Comparison of ENCODE assay signal across 20 cellular contexts in genomic region chr7:24779283-24779655, GRCh38. TPM values are rescaled to one million over a fixed set of nuclear protein-coding genes. Genes with fewer than 3 reads are reported as not detected.
A peak's percentile ranks its signal among the peaks of the same experiment; 100 is the strongest.
DNase-seq lines count a peak whose midpoint lies in the region; ATAC-seq and TF ChIP-seq lines count a peak whose summit lies in the region.
"Had no signal": no experiment of that assay in that cellular context is flagged by ENCODE, and none has a peak within 500 bp of the region (broad histone marks: within the 10 kb centered on the region; RNA-seq: fewer than 3 reads in every experiment).

No MANE protein-coding gene starts in this region.

- H3K27me3 Mint-ChIP-seq in MCF 10A (ENCODE audit: insufficient read depth, unreplicated experiment): no peaks in the 10 kb centered on the region
- no peaks in the 10 kb centered on the region for H3K27me3 Mint-ChIP-seq in stimulated activated naive B cell treated with anti-CD40 and anti-IgM and Interleukin-4, amounts not matched to agents 10 μg/mL and 1 μg/mL and 100 μg/mL, for 72 hours
- H3K27me3 Mint-ChIP-seq: CD4-positive, CD25-positive, alpha-beta regulatory T cell; naive B cell; T-cell had no signal

- H3K4me3 ChIP-seq in breast epithelium (no peak overlapping the region), fibroblast of lung (replicated peaks in 1 of 4; ENCODE audit: control extremely low read depth in 1 of 4, insufficient read depth in 1 of 4, low read depth in 3 of 4, low read length in 4 of 4) (no peak overlapping the region)
- H3K4me3 ChIP-seq: ascending aorta, pancreas, sigmoid colon had no signal

- H4K20me1 ChIP-seq in fibroblast of lung (ENCODE audit: control insufficient read depth, extremely low read depth, insufficient read depth, low read length): no peaks in the 10 kb centered on the region

- CTCF ChIA-PET in MCF 10A (lab: Yijun Ruan, JAX): interaction anchor here (0.6 to 1.2 kb wide), 5 partner anchors 23 to 319 kb away, joined by 3 to 6 read pairs (median 4); no protein-coding TSS in a partner anchor

- intact Hi-C loops in MCF 10A (cut with micrococcal nuclease) (loop anchor here (10.0 kb wide), 1 partner anchor 204 kb away; the partner anchor contains the start of gene PALS2), breast epithelium (cut with DNase I; ENCODE audit: low total_unique reads) (no loop called here)

- TSS peak; percentile 91 for BruUV-seq in MCF 10A (replicated peaks; lab: Mats Ljungman, UMichigan)

- TF ChIP-seq CTCF in MCF 10A (IDR thresholded peaks at IDR 0.05; ENCODE audit: unreplicated experiment) (no peak), breast epithelium (IDR thresholded peaks at IDR 0.05) (no peak), fibroblast of lung (conservative IDR thresholded peaks at IDR 0.05 in 1 of 2, IDR thresholded peaks at IDR 0.05 in 1 of 2; ENCODE audit: low read depth in 1 of 2, low read length in 2 of 2) (no peak)

- H3K9me3 ChIP-seq in breast epithelium (no peaks in the 10 kb centered on the region), fibroblast of lung (ENCODE audit: control insufficient read depth, insufficient read depth, low read depth, low read length) (no peaks in the 10 kb centered on the region)
- H3K9me3 ChIP-seq: ascending aorta, pancreas, sigmoid colon had no signal

- ATAC-seq in stimulated activated naive B cell treated with anti-CD40 and anti-IgM and Interleukin-4, amounts not matched to agents 10 μg/mL and 1 μg/mL and 100 μg/mL, for 72 hours (replicated peaks): peak; percentile 14 to 26
- no peak for ATAC-seq in GM18519 (IDR thresholded peaks at IDR 0.05; ENCODE audit: low FRiP score, unreplicated experiment)
- ATAC-seq: T-cell had no signal

- peak overlapping the region; percentile 87 for H3K27ac Mint-ChIP-seq in MCF 10A (ENCODE audit: low read depth, unreplicated experiment)
- no peak overlapping the region for H3K27ac Mint-ChIP-seq in stimulated activated naive B cell treated with anti-CD40 and anti-IgM and Interleukin-4, amounts not matched to agents 10 μg/mL and 1 μg/mL and 100 μg/mL, for 72 hours
- H3K27ac Mint-ChIP-seq: CD4-positive, CD25-positive, alpha-beta regulatory T cell; T-cell had no signal

- H3K4me1 ChIP-seq in breast epithelium (no peaks in the 10 kb centered on the region), fibroblast of lung (ENCODE audit: control insufficient read depth, extremely low read depth, insufficient read depth, low read length) (peaks cover 2% of the 10 kb centered on the region)
- H3K4me1 ChIP-seq: ascending aorta, pancreas, sigmoid colon had no signal

- no peaks in the 10 kb centered on the region for H3K79me2 ChIP-seq in fibroblast of lung (ENCODE audit: control insufficient read depth, insufficient read depth, low read length)

- no peak overlapping the region for H3K9ac ChIP-seq in fibroblast of lung (ENCODE audit: insufficient read depth, low read length)

- H3K27ac ChIP-seq in breast epithelium: peak overlapping the region in 1 of 2 donors; percentile 66
- peak overlapping the region; percentile 71 for H3K27ac ChIP-seq in fibroblast of lung (ENCODE audit: insufficient read depth, low read length)
- H3K27ac ChIP-seq: ascending aorta, pancreas, sigmoid colon had no signal

- POLR2A ChIA-PET in MCF 10A (lab: Yijun Ruan, JAX): interaction anchor here (0.9 to 1.1 kb wide), 4 partner anchors 9 to 37 kb away, joined by 4 to 6 read pairs (median 5); no protein-coding TSS in a partner anchor

- H3K36me3 ChIP-seq in breast epithelium: no peaks in the 10 kb centered on the region
- H3K36me3 ChIP-seq in fibroblast of lung (ENCODE audit: control insufficient read depth, insufficient read depth, low read length): peaks cover 2% of the 10 kb centered on the region
- H3K36me3 ChIP-seq: ascending aorta, pancreas, sigmoid colon had no signal

- peaks cover 7% of the 10 kb centered on the region for H3K9me3 Mint-ChIP-seq in MCF 10A (ENCODE audit: unreplicated experiment)
- peaks cover 7 to 8% of the 10 kb centered on the region in 2 donors for H3K9me3 Mint-ChIP-seq in stimulated activated naive B cell treated with anti-CD40 and anti-IgM and Interleukin-4, amounts not matched to agents 10 μg/mL and 1 μg/mL and 100 μg/mL, for 72 hours

- no peak overlapping the region for H3K4me3 Mint-ChIP-seq in MCF 10A (ENCODE audit: unreplicated experiment)
- no peak overlapping the region for H3K4me3 Mint-ChIP-seq in stimulated activated naive B cell treated with anti-CD40 and anti-IgM and Interleukin-4, amounts not matched to agents 10 μg/mL and 1 μg/mL and 100 μg/mL, for 72 hours
- H3K4me3 Mint-ChIP-seq: CD4-positive, CD25-positive, alpha-beta regulatory T cell; naive B cell; T-cell had no signal

- H3K4me1 Mint-ChIP-seq in MCF 10A (ENCODE audit: insufficient read depth, unreplicated experiment): peaks cover 23% of the 10 kb centered on the region
- H3K4me1 Mint-ChIP-seq in stimulated activated naive B cell treated with anti-CD40 and anti-IgM and Interleukin-4, amounts not matched to agents 10 μg/mL and 1 μg/mL and 100 μg/mL, for 72 hours: peaks cover 20 to 31% of the 10 kb centered on the region in 2 donors
- H3K4me1 Mint-ChIP-seq: T-cell had no signal

- no peak overlapping the region for H3K4me2 ChIP-seq in fibroblast of lung (ENCODE audit: extremely low read depth, insufficient read depth, low read length)

- H3K27me3 ChIP-seq in breast epithelium: no peaks in the 10 kb centered on the region
- H3K27me3 ChIP-seq in fibroblast of lung (ENCODE audit: control insufficient read depth, insufficient read depth, low read length): no peaks in the 10 kb centered on the region
- H3K27me3 ChIP-seq: ascending aorta, pancreas, sigmoid colon had no signal

- H2AFZ ChIP-seq in fibroblast of lung (ENCODE audit: low read length): no peak overlapping the region

- H3K36me3 Mint-ChIP-seq in MCF 10A (ENCODE audit: insufficient read depth, unreplicated experiment): peaks cover 7% of the 10 kb centered on the region
- peaks cover 15 to 20% of the 10 kb centered on the region in 2 donors for H3K36me3 Mint-ChIP-seq in stimulated activated naive B cell treated with anti-CD40 and anti-IgM and Interleukin-4, amounts not matched to agents 10 μg/mL and 1 μg/mL and 100 μg/mL, for 72 hours

- TF ChIP-seq POLR2A in breast epithelium (IDR thresholded peaks at IDR 0.05): no peak

- DNase-seq in MCF 10A (ENCODE audit: unreplicated experiment) (no peak), breast epithelium (ENCODE audit: low spot score in 2 of 2) (no peak), NCI-H82 treated with DMSO at 0.1 percent for 48 hours (lab: John Stamatoyannopoulos, UW; ENCODE audit: unreplicated experiment) (peak; percentile 38), fibroblast of lung (ENCODE audit: low read depth in 2 of 2) (no peak)
- no peak for DNase-seq in stimulated activated naive B cell treated with anti-CD40 and anti-IgM and Interleukin-4, amounts not matched to agents 10 μg/mL and 1 μg/mL and 100 μg/mL, for 72 hours
- DNase-seq in activated CD4-positive, alpha-beta T cell treated with anti-CD3 and anti-CD28 coated beads, Interleukin-2, amount 50 U/mL, for 48 hours: no peak
- no peak for DNase-seq in effector CD8-positive, alpha-beta T cell (lab: John Stamatoyannopoulos, UW)
- DNase-seq: activated naive CD4-positive, alpha-beta T cell treated with anti-CD3 and anti-CD28 coated beads, Interleukin-2, amount 50 U/mL, for 16 hours; CD4-positive, CD25-positive, alpha-beta regulatory T cell; KG1; naive B cell; NCI-H1048; NCI-H2029 treated with DMSO at 0.1 percent for 48 hours; NCI-H446 treated with DMSO at 0.1 percent for 48 hours; stimulated activated CD4-positive, alpha-beta T cell treated with anti-CD3 and anti-CD28 coated beads, Interleukin-2, amount 100 ng/mL, for 48 hours; T-cell had no signal

RNA-seq across cellular contexts. Expression of gene GSDME, which starts 22.0 kb away (rescaled TPM):
- total RNA-seq in MCF 10A (2022): 41.6 and 46.1 TPM in 2 replicates
- 10 to 100 TPM; 12.3 to 33.5 (median 15.1) TPM for total RNA-seq in breast epithelium
- 40.1 and 57.1 TPM in 2 replicates for total RNA-seq in fibroblast of lung
- polyA plus RNA-seq in fibroblast of lung: 28.1 and 40.8 TPM in 2 replicates
- 29.2 and 38.8 TPM in 2 replicates for polyA plus RNA-seq in fibroblast of lung (2012)
- polyA minus RNA-seq in fibroblast of lung (ENCODE audit: low replicate concordance): 25.6 and 44.5 TPM in 2 replicates
- total RNA-seq: CD4-positive, CD25-positive, alpha-beta regulatory T cell had no signal
